ENCODE assay signal across 8 cellular contexts in the genomic region with DNA sequence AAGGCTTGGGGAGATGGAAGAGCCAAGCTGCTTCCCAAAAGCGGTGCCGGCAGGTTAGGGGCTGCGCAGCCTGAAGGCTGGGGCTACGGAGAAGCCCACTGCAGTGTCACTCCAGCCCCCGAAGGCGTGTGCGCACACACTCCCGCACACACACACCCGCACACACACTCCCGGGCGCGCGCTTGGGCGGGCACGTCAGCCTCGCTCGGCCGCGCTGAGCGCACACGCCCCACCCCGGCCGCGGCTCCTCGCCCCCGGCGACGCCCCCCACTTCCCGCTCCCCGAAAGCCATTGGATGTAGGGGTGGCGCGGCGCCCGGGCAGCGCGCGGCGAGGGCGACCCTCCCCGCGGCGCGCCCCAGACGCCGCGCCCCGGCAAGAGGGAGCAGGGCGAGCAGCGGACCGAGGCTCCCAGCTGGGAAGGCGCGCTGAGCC. TPM values are rescaled to one million over a fixed set of nuclear protein-coding genes. Genes with fewer than 3 reads are reported as not detected.
DNase-seq lines count a peak whose midpoint lies in the region; ATAC-seq and TF ChIP-seq lines count a peak whose summit lies in the region.

Gene KCNK10 (minus strand): TSS at position 184 of the 434 bp plus-strand sequence. CDS start 471 bp downstream, outside the sequence.

- ATAC-seq in GM19372 (IDR thresholded peaks at IDR 0.05; ENCODE audit: low read depth, unreplicated experiment) (peak; percentile 27), HG03442 (IDR thresholded peaks at IDR 0.05; ENCODE audit: unreplicated experiment) (peak; percentile 20)

- peaks cover 22% of the 10 kb centered on the region for H3K4me1 ChIP-seq in neuron (ENCODE audit: insufficient read depth, low read length)

- H3K4me3 ChIP-seq in choroid plexus epithelial cell (ENCODE audit: low read depth, low read length) (peak within 1 kb of the TSS; percentile 18), neuron (ENCODE audit: low read length) (peak within 1 kb of the TSS; percentile 90)

- H3K36me3 ChIP-seq in neuron (ENCODE audit: insufficient read depth, low read length): no peaks in the 10 kb centered on the region

- no peak within 1 kb of the TSS for H3K4me3 Mint-ChIP-seq in activated T-helper 1 cell treated with anti-CD3 and anti-CD28 coated beads, Interleukin-12 subunit alpha, Interleukin-12 subunit beta, Interleukin-2, Interleukin-4 antibody, amounts not matched to agents 30 ng/mL and 10 ng/mL and 1 ng/mL, durations not matched to agents 14 hours and 24 hours and 36 hours

- no peaks in the 10 kb centered on the region for H3K4me1 Mint-ChIP-seq in activated T-helper 1 cell treated with anti-CD3 and anti-CD28 coated beads, Interleukin-12 subunit alpha, Interleukin-12 subunit beta, Interleukin-2, Interleukin-4 antibody, amounts not matched to agents 30 ng/mL and 10 ng/mL and 1 ng/mL, durations not matched to agents 14 hours and 24 hours and 36 hours (ENCODE audit: low read depth)

- no peaks in the 10 kb centered on the region for H3K36me3 Mint-ChIP-seq in activated T-helper 1 cell treated with anti-CD3 and anti-CD28 coated beads, Interleukin-12 subunit alpha, Interleukin-12 subunit beta, Interleukin-2, Interleukin-4 antibody, amounts not matched to agents 30 ng/mL and 10 ng/mL and 1 ng/mL, durations not matched to agents 14 hours and 24 hours and 36 hours (ENCODE audit: low read depth)

- TF ChIP-seq CTCF in choroid plexus epithelial cell (conservative IDR thresholded peaks at IDR 0.05; ENCODE audit: low read depth, low read length): no peak

- peak within 1 kb of the TSS; percentile 42 for H2AFZ ChIP-seq in neuron (ENCODE audit: low read depth, low read length)

- no peaks in the 10 kb centered on the region for H3K27me3 ChIP-seq in neuron (ENCODE audit: insufficient read depth, low read length)

- H3K27ac Mint-ChIP-seq in activated T-helper 1 cell treated with anti-CD3 and anti-CD28 coated beads, Interleukin-12 subunit alpha, Interleukin-12 subunit beta, Interleukin-2, Interleukin-4 antibody, amounts not matched to agents 30 ng/mL and 10 ng/mL and 1 ng/mL, durations not matched to agents 14 hours and 24 hours and 36 hours: no peak within 1 kb of the TSS

- H3K27me3 Mint-ChIP-seq in activated T-helper 1 cell treated with anti-CD3 and anti-CD28 coated beads, Interleukin-12 subunit alpha, Interleukin-12 subunit beta, Interleukin-2, Interleukin-4 antibody, amounts not matched to agents 30 ng/mL and 10 ng/mL and 1 ng/mL, durations not matched to agents 14 hours and 24 hours and 36 hours (ENCODE audit: insufficient read depth): peaks cover 38% of the 10 kb centered on the region

- DNase-seq in COLO668 (lab: John Stamatoyannopoulos, UW; ENCODE audit: unreplicated experiment) (peak; percentile 71), choroid plexus epithelial cell (ENCODE audit: low read depth) (no peak), islet precursor cell (no peak), EL (no peak)
- no peak for DNase-seq in activated T-helper 1 cell treated with anti-CD3 and anti-CD28 coated beads, Interleukin-12 subunit alpha, Interleukin-12 subunit beta, Interleukin-2, Interleukin-4 antibody, amounts not matched to agents 30 ng/mL and 10 ng/mL and 1 ng/mL, durations not matched to agents 14 hours and 24 hours and 36 hours (ENCODE audit: low spot score)

- no peaks in the 10 kb centered on the region for H3K9me3 Mint-ChIP-seq in activated T-helper 1 cell treated with anti-CD3 and anti-CD28 coated beads, Interleukin-12 subunit alpha, Interleukin-12 subunit beta, Interleukin-2, Interleukin-4 antibody, amounts not matched to agents 30 ng/mL and 10 ng/mL and 1 ng/mL, durations not matched to agents 14 hours and 24 hours and 36 hours

- H3K9me3 ChIP-seq in neuron (ENCODE audit: low read length): no peaks in the 10 kb centered on the region

- intact Hi-C loops in activated T-helper 1 cell treated with anti-CD3 and anti-CD28 coated beads, Interleukin-12 subunit alpha, Interleukin-12 subunit beta, Interleukin-2, Interleukin-4 antibody, amounts not matched to agents 30 ng/mL and 10 ng/mL and 1 ng/mL, durations not matched to agents 14 hours and 24 hours and 36 hours (cut with micrococcal nuclease): no loop called here

RNA-seq across cellular contexts. Expression of gene KCNK10, which starts in this region (rescaled TPM):
- not detected in 2 replicates for total RNA-seq in activated T-helper 1 cell treated with anti-CD3 and anti-CD28 coated beads, Interleukin-12 subunit alpha, Interleukin-12 subunit beta, Interleukin-2, Interleukin-4 antibody, amounts not matched to agents 30 ng/mL and 10 ng/mL and 1 ng/mL, durations not matched to agents 14 hours and 24 hours and 36 hours
